ENCODE assay signal across 17 cellular contexts in genomic region chr1:203520315-203520714, GRCh38. TPM values are rescaled to one million over a fixed set of nuclear protein-coding genes. Genes with fewer than 3 reads are reported as not detected.
DNase-seq lines count a peak whose midpoint lies in the region; TF ChIP-seq lines count a peak whose summit lies in the region.
"Had no signal": no experiment of that assay in that cellular context is flagged by ENCODE, and none has a peak within 500 bp of the region (broad histone marks: within the 10 kb centered on the region; RNA-seq: fewer than 3 reads in every experiment).

No MANE protein-coding gene starts in this region.

- H3K27ac ChIP-seq in smooth muscle cell (ENCODE audit: low read depth): peak overlapping the region; percentile 64
- H3K27ac ChIP-seq: SK-N-MC, upper lobe of left lung had no signal

- peak; percentile 27 for DNase-seq in NCI-H2196 (lab: John Stamatoyannopoulos, UW; ENCODE audit: unreplicated experiment)
- no peak for DNase-seq in NCI-H2196 treated with DMSO at 0.1 percent for 48 hours (lab: John Stamatoyannopoulos, UW; ENCODE audit: unreplicated experiment)
- DNase-seq in RPMI7951 (ENCODE audit: low read depth): peak; percentile 40
- peak; percentile 52 for DNase-seq in fibroblast of pulmonary artery (ENCODE audit: low read depth)
- DNase-seq in smooth muscle cell (lab: John Stamatoyannopoulos, UW; ENCODE audit: unreplicated experiment): no peak
- DNase-seq in T1000 (lab: John Stamatoyannopoulos, UW): no peak
- no peak for DNase-seq in NCI-H510A (lab: John Stamatoyannopoulos, UW)
- DNase-seq in iPS-NIHi7 (ENCODE audit: extremely low spot score): no peak
- DNase-seq: activated T-cell treated with anti-CD3 and anti-CD28 coated beads, Interleukin-2, amount 50 U/mL, for 4 hours; effector memory CD8-positive, alpha-beta T cell; NCI-H510A treated with DMSO at 0.1 percent for 48 hours; small intestine; upper lobe of left lung had no signal

- 48% methylated on average over 5 of the region's 5 CpGs for WGBS in smooth muscle cell (ENCODE audit: low lambda C conversion rate)

- no peak overlapping the region for H3K4me2 ChIP-seq in smooth muscle cell

- H3K4me3 ChIP-seq in fibroblast of pulmonary artery (replicated peaks; ENCODE audit: low read depth, low read length) (no peak overlapping the region), smooth muscle cell (no peak overlapping the region)
- H3K4me3 ChIP-seq: SK-N-MC, upper lobe of left lung had no signal

- H4K20me1 ChIP-seq in smooth muscle cell (ENCODE audit: low read depth): no peaks in the 10 kb centered on the region

- peak overlapping the region; percentile 58 for H3K9ac ChIP-seq in smooth muscle cell (ENCODE audit: low read depth)

- peaks cover 18% of the 10 kb centered on the region for H3K4me1 ChIP-seq in smooth muscle cell (ENCODE audit: low read depth)

- H3K27me3 ChIP-seq in smooth muscle cell (ENCODE audit: low read depth): no peaks in the 10 kb centered on the region
- H3K27me3 ChIP-seq: upper lobe of left lung had no signal

- H3F3A ChIP-seq in smooth muscle cell (ENCODE audit: low read depth): no peaks in the 10 kb centered on the region

- no peaks in the 10 kb centered on the region for H3K9me3 ChIP-seq in smooth muscle cell (replicated peaks; ENCODE audit: low read depth)
- H3K9me3 ChIP-seq: upper lobe of left lung had no signal

- TF ChIP-seq CTCF in fibroblast of pulmonary artery (IDR thresholded peaks at IDR 0.05; ENCODE audit: low read length, missing control alignments) (no peak), smooth muscle cell (IDR thresholded peaks at IDR 0.05; ENCODE audit: borderline replicate concordance, insufficient read depth, poor library complexity, severe bottlenecking) (no peak)

- no peak overlapping the region for H2AFZ ChIP-seq in smooth muscle cell (ENCODE audit: low read depth)

- no peaks in the 10 kb centered on the region for H3K36me3 ChIP-seq in smooth muscle cell (ENCODE audit: low read depth)
- H3K36me3 ChIP-seq: upper lobe of left lung had no signal

- no peaks in the 10 kb centered on the region for H3K79me2 ChIP-seq in smooth muscle cell (ENCODE audit: low read depth)

RNA-seq across cellular contexts. Expression of gene OPTC, which starts 26.4 kb away (rescaled TPM):
- total RNA-seq in RPMI7951 (2014; rRNA removed; shearing (Covaris generic)): not detected in 2 replicates
- not detected in 2 replicates for total RNA-seq in smooth muscle cell
- 0.46 TPM in 1 of 2 replicates, not detected in the other for polyA plus RNA-seq in smooth muscle cell
- total RNA-seq: A673; activated T-cell treated with anti-CD3 and anti-CD28 coated beads, Interleukin-2, amount 50 U/mL, for 4 hours; aorta; myocyte; upper lobe of left lung had no signal
- polyA plus RNA-seq: small intestine had no signal

RNA-seq across cellular contexts. Expression of gene PRELP, which starts 44.7 kb away (rescaled TPM):
- not detected in 2 replicates for total RNA-seq in RPMI7951 (2014; rRNA removed; shearing (Covaris generic))
- 0.04 and 0.31 TPM in 2 replicates for total RNA-seq in smooth muscle cell
- 1.6 and 2.1 TPM in 2 replicates for polyA plus RNA-seq in smooth muscle cell
- total RNA-seq: A673 had no signal

Comparison
In these comparisons a context has a peak if more than half of its experiments do, and no peak if none do; other contexts are left out.
1. DNase-seq: peak in NCI-H2196 (single experiment), RPMI7951 (single experiment) and fibroblast of pulmonary artery (single experiment); none in NCI-H2196 treated with DMSO at 0.1 percent for 48 hours (single experiment), smooth muscle cell (single experiment), T1000 (single experiment), NCI-H510A (single experiment) and iPS-NIHi7 (single experiment).